Comparison of ENCODE assay signal across 1 cellular context in genomic region chr16:29989111-29989858, GRCh38.
TF ChIP-seq lines count a peak whose summit lies in the region.

No MANE protein-coding gene starts in this region.

TF ChIP-seq in K562, 482 proteins besides CTCF, POLR2A, EP300 and RAD21:
- TF ChIP-seq MCM2 (IDR thresholded peaks at IDR 0.05; ENCODE audit: low read depth) (no peak), MBD1 (CRISPR knock-in tag; IDR thresholded peaks at IDR 0.05) (no peak), ELK3 (CRISPR knock-in tag; IDR thresholded peaks at IDR 0.05) (no peak), HBP1 (CRISPR knock-in tag; IDR thresholded peaks at IDR 0.05) (0 out of 2 replicates have a peak, but pooled peaks have one; percentile 25), THRB (CRISPR knock-in tag; conservative IDR thresholded peaks at IDR 0.05) (0 out of 2 replicates have a peak, but pooled peaks have one; percentile 39), ZBTB33 (CRISPR knock-in tag; IDR thresholded peaks at IDR 0.05) (peak; percentile 84)
